ENCODE assay signal across 1 cellular context in genomic region chr12:56636675-56637540, GRCh38.
TF ChIP-seq lines count a peak whose summit lies in the region.

No MANE protein-coding gene starts in this region.

TF ChIP-seq in HepG2, 621 proteins besides CTCF, POLR2A, EP300 and RAD21 (continued from another document and continues in another):
- TF ChIP-seq ZBTB44 (CRISPR knock-in tag; IDR thresholded peaks at IDR 0.05) (no peak), RFX5 (IDR thresholded peaks at IDR 0.05; ENCODE audit: low read depth, low read length) (no peak), ZNF710 (CRISPR knock-in tag; IDR thresholded peaks at IDR 0.05; ENCODE audit: borderline replicate concordance) (no peak), ZNF343 (CRISPR knock-in tag; IDR thresholded peaks at IDR 0.05) (no peak), MLLT10 (CRISPR knock-in tag; IDR thresholded peaks at IDR 0.05) (no peak), ATF3 (CRISPR knock-in tag; IDR thresholded peaks at IDR 0.05) (no peak; the same call in 1 of the 2 replicates), RFXAP (CRISPR knock-in tag; IDR thresholded peaks at IDR 0.05; ENCODE audit: borderline replicate concordance) (peak; percentile 61; the same call in 1 of the 2 replicates), MYC (CRISPR knock-in tag; IDR thresholded peaks at IDR 0.05; ENCODE audit: borderline replicate concordance) (no peak; the same call in 1 of the 2 replicates), SPEN (CRISPR knock-in tag; IDR thresholded peaks at IDR 0.05; ENCODE audit: low read depth) (peak; percentile 62; the same call in 1 of the 2 replicates), ARID2 (CRISPR knock-in tag; IDR thresholded peaks at IDR 0.05; ENCODE audit: borderline replicate concordance) (no peak), ZNF232 (CRISPR knock-in tag; IDR thresholded peaks at IDR 0.05; ENCODE audit: borderline replicate concordance) (no peak), NCOR1 (IDR thresholded peaks at IDR 0.05; ENCODE audit: borderline replicate concordance, low read length) (no peak; the same call in 1 of the 2 replicates), ZSCAN20 (CRISPR knock-in tag; IDR thresholded peaks at IDR 0.05; ENCODE audit: borderline replicate concordance) (no peak), ZSCAN5A (CRISPR knock-in tag; IDR thresholded peaks at IDR 0.05; ENCODE audit: borderline replicate concordance) (no peak), ZNF549 (CRISPR knock-in tag; IDR thresholded peaks at IDR 0.05) (no peak), SAFB2 (CRISPR knock-in tag; IDR thresholded peaks at IDR 0.05; ENCODE audit: borderline replicate concordance, low read depth) (peak; percentile 83; the same call in 1 of the 2 replicates), RBFOX2 (IDR thresholded peaks at IDR 0.05; ENCODE audit: low read depth, low read length) (no peak), ZKSCAN8 (CRISPR knock-in tag; IDR thresholded peaks at IDR 0.05; ENCODE audit: borderline replicate concordance) (peak; percentile 85; the same call in 1 of the 2 replicates), TSC22D2 (CRISPR knock-in tag; IDR thresholded peaks at IDR 0.05; ENCODE audit: borderline replicate concordance) (peak; percentile 60; the same call in 1 of the 2 replicates), ZNF24 (IDR thresholded peaks at IDR 0.05) (0 out of 2 replicates have a peak, but pooled peaks have one; percentile 9), MED13 (CRISPR knock-in tag; IDR thresholded peaks at IDR 0.05) (no peak), ZBTB7B (CRISPR knock-in tag; IDR thresholded peaks at IDR 0.05) (peak; percentile 88), LBX2 (CRISPR knock-in tag; IDR thresholded peaks at IDR 0.05; ENCODE audit: borderline replicate concordance) (no peak), DMTF1 (CRISPR knock-in tag; IDR thresholded peaks at IDR 0.05) (no peak), GZF1 (CRISPR knock-in tag; IDR thresholded peaks at IDR 0.05) (no peak), ARID5B (CRISPR knock-in tag; IDR thresholded peaks at IDR 0.05) (peak; percentile 52), CENPBD1 (CRISPR knock-in tag; IDR thresholded peaks at IDR 0.05; ENCODE audit: borderline replicate concordance, low read depth) (no peak), ZNF564 (CRISPR knock-in tag; IDR thresholded peaks at IDR 0.05) (no peak), ZNF589 (CRISPR knock-in tag; conservative IDR thresholded peaks at IDR 0.05) (no peak), ZNF850 (CRISPR knock-in tag; conservative IDR thresholded peaks at IDR 0.05) (no peak), CBX5 (CRISPR knock-in tag; IDR thresholded peaks at IDR 0.05; ENCODE audit: borderline replicate concordance) (no peak), SMC3 (IDR thresholded peaks at IDR 0.05; ENCODE audit: low read length) (peak; percentile 54), ZNF562 (CRISPR knock-in tag; IDR thresholded peaks at IDR 0.05; ENCODE audit: borderline replicate concordance) (no peak), BHLHE40 (IDR thresholded peaks at IDR 0.05; ENCODE audit: low read length) (no peak), ZSCAN22 (CRISPR knock-in tag; IDR thresholded peaks at IDR 0.05) (no peak), MTERF4 (CRISPR knock-in tag; IDR thresholded peaks at IDR 0.05) (no peak), KLF16 (CRISPR knock-in tag; IDR thresholded peaks at IDR 0.05) (peak in 1 of 2 experiments; percentile 59; a peak in 2 of 4 replicates), E2F5 (CRISPR knock-in tag; conservative IDR thresholded peaks at IDR 0.05) (no peak), ZNF331 (CRISPR knock-in tag; IDR thresholded peaks at IDR 0.05) (0 out of 2 replicates have a peak, but pooled peaks have one; percentile 67), SMARCE1 (IDR thresholded peaks at IDR 0.05; ENCODE audit: borderline replicate concordance) (no peak), POLR2AphosphoS2 (IDR thresholded peaks at IDR 0.05; ENCODE audit: low read depth, low read length) (peak; percentile 98), ZNF501 (CRISPR knock-in tag; IDR thresholded peaks at IDR 0.05) (peak; percentile 80), ZNF556 (CRISPR knock-in tag; IDR thresholded peaks at IDR 0.05; ENCODE audit: borderline replicate concordance) (no peak), ZNF281 (CRISPR knock-in tag; IDR thresholded peaks at IDR 0.05; ENCODE audit: borderline replicate concordance) (no peak), YY1 (IDR thresholded peaks at IDR 0.05; ENCODE audit: insufficient read depth, insufficient replicate concordance, low read depth, low read length) (peak; percentile 59)
